In the genomic region with DNA sequence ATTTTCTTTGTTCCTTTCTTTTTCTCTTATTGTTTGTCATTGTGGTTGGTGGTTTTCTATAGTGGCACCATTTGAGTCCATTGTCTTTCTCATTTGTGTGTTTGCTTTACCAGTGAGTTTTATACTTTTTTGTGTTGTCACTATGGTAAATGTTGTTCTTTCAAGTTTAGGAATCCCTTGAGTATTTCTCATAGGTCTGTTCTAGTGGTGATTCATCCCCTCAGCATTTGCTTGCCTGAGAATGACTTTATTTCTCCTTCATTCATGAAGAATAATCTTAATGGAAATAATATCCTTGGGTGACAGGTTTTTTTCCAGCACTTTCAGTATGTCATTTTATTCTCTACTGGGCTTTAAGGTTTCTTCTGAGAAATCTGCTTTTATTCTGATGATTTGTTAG, we compare ENCODE assay signal across 31 cellular contexts.
"Had no signal": no experiment of that assay in that cellular context is flagged by ENCODE, and none has a peak within 500 bp of the region (broad histone marks: within the 10 kb centered on the region; RNA-seq: fewer than 3 reads in every experiment).

No MANE protein-coding gene starts in this region.

- H3K79me2 ChIP-seq: parathyroid adenoma had no signal

- H3K36me3 Mint-ChIP-seq: activated naive CD4-positive, alpha-beta T cell treated with anti-CD3 and anti-CD28 coated beads, Interleukin-2, amount 10 ng/mL, durations not matched to agents 7 days and 5 days; activated naive CD8-positive, alpha-beta T cell treated with anti-CD3 and anti-CD28 coated beads, Interleukin-2, amount 10 ng/mL, durations not matched to agents 7 days and 5 days; neural progenitor cell; stimulated activated naive B cell treated with anti-CD40 and anti-IgM and Interleukin-4, amounts not matched to agents 10 μg/mL and 1 μg/mL and 100 μg/mL, for 72 hours had no signal

- H3K27ac ChIP-seq: coronary artery, dorsolateral prefrontal cortex, heart right ventricle, left ventricle myocardium inferior, neural progenitor cell, parathyroid adenoma, right atrium auricular region, stomach, thyroid gland, upper lobe of left lung, vagina had no signal

- H3K27me3 ChIP-seq: dorsolateral prefrontal cortex, heart right ventricle, neural progenitor cell, right atrium auricular region, stomach, thyroid gland, upper lobe of left lung, vagina had no signal

- ATAC-seq: heart right ventricle; natural killer cell; stimulated activated naive B cell treated with anti-CD40 and anti-IgM and Interleukin-4, amounts not matched to agents 10 μg/mL and 1 μg/mL and 100 μg/mL, for 72 hours had no signal

- H3K4me1 ChIP-seq: heart right ventricle, left ventricle myocardium inferior, parathyroid adenoma, right atrium auricular region, stomach, thyroid gland, upper lobe of left lung, vagina had no signal

- H3K4me3 ChIP-seq: coronary artery, dorsolateral prefrontal cortex, heart right ventricle, left ventricle myocardium inferior, lung, neural progenitor cell, right atrium auricular region, stomach, thyroid gland, upper lobe of left lung, vagina had no signal

- DNase-seq: activated CD4-positive, alpha-beta T cell treated with anti-CD3 and anti-CD28 coated beads for 4 hours; activated CD4-positive, alpha-beta T cell treated with anti-CD3 and anti-CD28 coated beads, Interleukin-2, amount 50 U/mL, for 48 hours; activated CD4-positive, CD25-positive, alpha-beta regulatory T cell; activated CD8-positive, alpha-beta memory T cell treated with anti-CD3 and anti-CD28 coated beads for 24 hours; activated gamma-delta T cell; activated naive CD4-positive, alpha-beta T cell treated with anti-CD3 and anti-CD28 coated beads, Interleukin-2, amount 10 ng/mL, durations not matched to agents 7 days and 5 days; activated naive CD8-positive, alpha-beta T cell treated with anti-CD3 and anti-CD28 coated beads, Interleukin-2, amount 10 ng/mL, durations not matched to agents 7 days and 5 days; activated T-cell treated with anti-CD3 and anti-CD28 coated beads, Interleukin-2, amount 50 U/mL, for 1 hour; amniotic stem cell; dorsolateral prefrontal cortex; effector memory CD4-positive, alpha-beta T cell; erythroblast; foreskin melanocyte; heart right ventricle; left ventricle myocardium inferior; mesendoderm; natural killer cell; occipital lobe; stimulated activated CD4-positive, alpha-beta T cell treated with anti-CD3 and anti-CD28 coated beads, Interleukin-15, amount 100 ng/mL, for 24 hours; stimulated activated CD4-positive, alpha-beta T cell treated with anti-CD3 and anti-CD28 coated beads, Interleukin-2, amount 100 ng/mL, for 24 hours; stimulated activated naive B cell treated with anti-CD40 and anti-IgM and Interleukin-4, amounts not matched to agents 10 μg/mL and 1 μg/mL and 100 μg/mL, for 72 hours; stomach; thyroid gland; upper lobe of left lung had no signal

- H3K4me2 ChIP-seq: neural progenitor cell had no signal

- H3K27ac Mint-ChIP-seq: activated naive CD4-positive, alpha-beta T cell treated with anti-CD3 and anti-CD28 coated beads, Interleukin-2, amount 10 ng/mL, durations not matched to agents 7 days and 5 days; activated naive CD8-positive, alpha-beta T cell treated with anti-CD3 and anti-CD28 coated beads, Interleukin-2, amount 10 ng/mL, durations not matched to agents 7 days and 5 days; activated T-helper 1 cell treated with anti-CD3 and anti-CD28 coated beads, Interleukin-12 subunit alpha, Interleukin-12 subunit beta, Interleukin-2, Interleukin-4 antibody, amounts not matched to agents 30 ng/mL and 10 ng/mL and 1 ng/mL, durations not matched to agents 14 hours and 24 hours and 36 hours; natural killer cell; neural progenitor cell; stimulated activated naive B cell treated with anti-CD40 and anti-IgM and Interleukin-4, amounts not matched to agents 10 μg/mL and 1 μg/mL and 100 μg/mL, for 72 hours had no signal

- H2AFZ ChIP-seq: neural progenitor cell, parathyroid adenoma had no signal

- H3K27me3 Mint-ChIP-seq: activated naive CD4-positive, alpha-beta T cell treated with anti-CD3 and anti-CD28 coated beads, Interleukin-2, amount 10 ng/mL, durations not matched to agents 7 days and 5 days; activated naive CD8-positive, alpha-beta T cell treated with anti-CD3 and anti-CD28 coated beads, Interleukin-2, amount 10 ng/mL, durations not matched to agents 7 days and 5 days; stimulated activated naive B cell treated with anti-CD40 and anti-IgM and Interleukin-4, amounts not matched to agents 10 μg/mL and 1 μg/mL and 100 μg/mL, for 72 hours had no signal

- H3K36me3 ChIP-seq: heart right ventricle, left ventricle myocardium inferior, right atrium auricular region, stomach, thyroid gland, upper lobe of left lung, vagina had no signal

- H3K9me3 ChIP-seq: thyroid gland, vagina had no signal

- H3K4me3 Mint-ChIP-seq: activated naive CD4-positive, alpha-beta T cell treated with anti-CD3 and anti-CD28 coated beads, Interleukin-2, amount 10 ng/mL, durations not matched to agents 7 days and 5 days; activated naive CD8-positive, alpha-beta T cell treated with anti-CD3 and anti-CD28 coated beads, Interleukin-2, amount 10 ng/mL, durations not matched to agents 7 days and 5 days; activated T-helper 1 cell treated with anti-CD3 and anti-CD28 coated beads, Interleukin-12 subunit alpha, Interleukin-12 subunit beta, Interleukin-2, Interleukin-4 antibody, amounts not matched to agents 30 ng/mL and 10 ng/mL and 1 ng/mL, durations not matched to agents 14 hours and 24 hours and 36 hours; natural killer cell; neural progenitor cell; stimulated activated naive B cell treated with anti-CD40 and anti-IgM and Interleukin-4, amounts not matched to agents 10 μg/mL and 1 μg/mL and 100 μg/mL, for 72 hours had no signal

- H3K4me1 Mint-ChIP-seq: activated naive CD4-positive, alpha-beta T cell treated with anti-CD3 and anti-CD28 coated beads, Interleukin-2, amount 10 ng/mL, durations not matched to agents 7 days and 5 days; activated naive CD8-positive, alpha-beta T cell treated with anti-CD3 and anti-CD28 coated beads, Interleukin-2, amount 10 ng/mL, durations not matched to agents 7 days and 5 days; natural killer cell; neural progenitor cell; stimulated activated naive B cell treated with anti-CD40 and anti-IgM and Interleukin-4, amounts not matched to agents 10 μg/mL and 1 μg/mL and 100 μg/mL, for 72 hours had no signal

- H3K9ac ChIP-seq: neural progenitor cell, parathyroid adenoma had no signal
